Comparison of ENCODE assay signal across 26 cellular contexts in the genomic region with DNA sequence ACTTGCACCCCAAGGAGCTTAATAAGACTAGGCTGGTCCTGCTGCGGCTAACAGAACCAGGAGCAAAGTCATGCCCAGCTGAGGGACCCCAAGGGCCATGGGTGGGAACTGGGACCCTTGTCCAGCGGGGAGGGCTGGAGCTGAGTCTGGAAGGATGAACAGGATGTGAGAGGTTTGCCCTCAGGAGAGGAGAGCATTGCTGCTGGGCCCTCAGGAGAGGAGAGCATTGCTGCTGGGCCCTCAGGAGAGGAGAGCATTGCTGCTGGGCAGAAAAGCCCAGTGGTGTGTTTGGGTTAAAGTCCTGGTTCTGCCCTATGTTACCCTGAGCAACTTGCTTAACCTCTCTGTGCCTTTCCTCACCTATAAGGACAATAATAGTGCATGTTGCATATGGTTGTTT.
A peak's percentile ranks its signal among the peaks of the same experiment; 100 is the strongest.
DNase-seq lines count a peak whose midpoint lies in the region; ATAC-seq and TF ChIP-seq lines count a peak whose summit lies in the region.
"Had no signal": no experiment of that assay in that cellular context is flagged by ENCODE, and none has a peak within 500 bp of the region (broad histone marks: within the 10 kb centered on the region; RNA-seq: fewer than 3 reads in every experiment).

No MANE protein-coding gene starts in this region.

- H3K23ac ChIP-seq in trophoblast cell (ENCODE audit: low read length) = no peak overlapping the region

- TF ChIP-seq CTCF in foreskin keratinocyte (conservative IDR thresholded peaks at IDR 0.05) (no peak), endothelial cell (IDR thresholded peaks at IDR 0.05; ENCODE audit: unreplicated experiment) (no peak), SK-N-SH (IDR thresholded peaks at IDR 0.05) (no peak)

- no peak for DNase-seq in activated naive CD4-positive, alpha-beta T cell treated with anti-CD3 and anti-CD28 coated beads, Interleukin-2, amount 10 ng/mL, durations not matched to agents 7 days and 5 days
- no peak for DNase-seq in activated naive CD4-positive, alpha-beta T cell treated with anti-CD3 and anti-CD28 coated beads, Interleukin-2, amount 50 U/mL, for 72 hours (ENCODE audit: low spot score in 2 of 2)
- DNase-seq in foreskin keratinocyte (no peak), trophoblast cell (no peak), endothelial cell (ENCODE audit: low spot score) (no peak), middle frontal gyrus (ENCODE audit: extremely low spot score, low spot score) (no peak), SK-N-SH (no peak), OCI-M1 (lab: John Stamatoyannopoulos, UW) (no peak)
- DNase-seq: 8988T; CD4-positive, alpha-beta memory T cell; COR-L47; DMS53; H9; KG1; MG63; NCI-H1105 treated with DMSO at 0.1 percent for 48 hours; NCI-H146; NCI-H2029; NCI-H446; NCI-H524 treated with DMSO at 0.1 percent for 48 hours; NCI-H774; PC-3; Right ventricle myocardium superior; RPMI8226 had no signal

- peak overlapping the region; percentile 36 for H4K91ac ChIP-seq in trophoblast cell (ENCODE audit: low read depth, low read length)

- H3K9me3 Mint-ChIP-seq in activated naive CD4-positive, alpha-beta T cell treated with anti-CD3 and anti-CD28 coated beads, Interleukin-2, amount 10 ng/mL, durations not matched to agents 7 days and 5 days = no peaks in the 10 kb centered on the region
- H3K9me3 Mint-ChIP-seq in activated naive CD4-positive, alpha-beta T cell treated with anti-CD3 and anti-CD28 coated beads, Interleukin-2, amount 50 U/mL, for 72 hours = no peaks in the 10 kb centered on the region
- no peaks in the 10 kb centered on the region for H3K9me3 Mint-ChIP-seq in endothelial cell (ENCODE audit: unreplicated experiment)
- H3K9me3 Mint-ChIP-seq: GM23338 had no signal

- no peaks in the 10 kb centered on the region for H3K4me1 Mint-ChIP-seq in activated naive CD4-positive, alpha-beta T cell treated with anti-CD3 and anti-CD28 coated beads, Interleukin-2, amount 10 ng/mL, durations not matched to agents 7 days and 5 days
- H3K4me1 Mint-ChIP-seq in endothelial cell (ENCODE audit: unreplicated experiment) = no peaks in the 10 kb centered on the region
- H3K4me1 Mint-ChIP-seq: CD4-positive, alpha-beta memory T cell had no signal

- no peak overlapping the region for H2AFZ ChIP-seq in trophoblast cell (ENCODE audit: insufficient read depth, low read length, poor library complexity)
- H2AFZ ChIP-seq in SK-N-SH (ENCODE audit: low read depth) = no peak overlapping the region
- H2AFZ ChIP-seq: GM23338 had no signal

- H3K27me3 ChIP-seq in foreskin keratinocyte = peaks cover 13% of the 10 kb centered on the region
- H3K27me3 ChIP-seq in trophoblast cell (ENCODE audit: insufficient read depth, low read length) = no peaks in the 10 kb centered on the region
- H3K27me3 ChIP-seq in SK-N-SH (ENCODE audit: insufficient read depth) = no peaks in the 10 kb centered on the region
- H3K27me3 ChIP-seq: BLaER1 treated with 17β-estradiol and CSF1 and Interleukin-3, amounts not matched to agents 10 nM and 100 nM; MG63 had no signal

- ATAC-seq in activated naive CD4-positive, alpha-beta T cell treated with anti-CD3 and anti-CD28 coated beads, Interleukin-2, amount 50 U/mL, for 72 hours = no peak
- ATAC-seq in foreskin keratinocyte = peak; percentile 35
- ATAC-seq: PC-3 had no signal

- no peak overlapping the region for H3K14ac ChIP-seq in trophoblast cell (ENCODE audit: low read length)

- H2BK12ac ChIP-seq in trophoblast cell (ENCODE audit: low read length) = no peak overlapping the region

- H3K4ac ChIP-seq in trophoblast cell (ENCODE audit: low read depth, low read length) = no peak overlapping the region

- no peaks in the 10 kb centered on the region for H3F3A ChIP-seq in SK-N-SH (replicated peaks; ENCODE audit: insufficient read depth)

- H2BK5ac ChIP-seq in trophoblast cell (ENCODE audit: low read depth, low read length, poor library complexity) = no peak overlapping the region

- H2BK120ac ChIP-seq in trophoblast cell (ENCODE audit: insufficient read depth, low read length, poor library complexity) = peak overlapping the region; percentile 36

- no peak for TF ChIP-seq RAD21 in SK-N-SH (IDR thresholded peaks at IDR 0.05; ENCODE audit: low read length)

- H3K9me2 ChIP-seq in SK-N-SH = no peaks in the 10 kb centered on the region

- CTCF ChIA-PET in activated naive CD4-positive, alpha-beta T cell treated with anti-CD3 and anti-CD28 coated beads, Interleukin-2, amount 10 ng/mL, durations not matched to agents 7 days and 5 days (lab: Charles Lee) = no interaction called here
- CTCF ChIA-PET in SK-N-SH (lab: Yijun Ruan, JAX) = interaction anchor here (0.9 kb wide), 1 partner anchor 9 kb away, joined by 3 read pairs; no protein-coding TSS in a partner anchor

- no peak overlapping the region for H4K8ac ChIP-seq in trophoblast cell (ENCODE audit: low read depth, low read length)

- WGBS in trophoblast cell (ENCODE audit: extremely low coverage, insufficient coverage, insufficient read length) = no CpG with 5 or more reads among the region's 2 CpGs
- WGBS in SK-N-SH (ENCODE audit: low lambda C conversion rate) = 100% methylated on average over 1 of the region's 2 CpGs

- H3K36me3 Mint-ChIP-seq in activated naive CD4-positive, alpha-beta T cell treated with anti-CD3 and anti-CD28 coated beads, Interleukin-2, amount 10 ng/mL, durations not matched to agents 7 days and 5 days = no peaks in the 10 kb centered on the region
- no peaks in the 10 kb centered on the region for H3K36me3 Mint-ChIP-seq in activated naive CD4-positive, alpha-beta T cell treated with anti-CD3 and anti-CD28 coated beads, Interleukin-2, amount 50 U/mL, for 72 hours
- no peaks in the 10 kb centered on the region for H3K36me3 Mint-ChIP-seq in endothelial cell (ENCODE audit: low read depth, unreplicated experiment)
- H3K36me3 Mint-ChIP-seq: CD4-positive, alpha-beta memory T cell had no signal

- no peak overlapping the region for H3K18ac ChIP-seq in trophoblast cell (ENCODE audit: low read length)

- no peak overlapping the region for H4K12ac ChIP-seq in trophoblast cell (ENCODE audit: low read depth, low read length)

- H3K9ac ChIP-seq in trophoblast cell (ENCODE audit: low read length) (no peak overlapping the region), SK-N-SH (no peak overlapping the region)
- H3K9ac ChIP-seq: BLaER1 treated with 17β-estradiol and CSF1 and Interleukin-3, amounts not matched to agents 10 nM and 100 nM had no signal

- H3K4me1 ChIP-seq in foreskin keratinocyte = no peaks in the 10 kb centered on the region
- H3K4me1 ChIP-seq in trophoblast cell (ENCODE audit: control insufficient read depth in 1 of 2, insufficient read depth in 2 of 2, low read length in 2 of 2) = peaks cover 2% of the 10 kb centered on the region in 2 experiments
- H3K4me1 ChIP-seq in SK-N-SH (ENCODE audit: control insufficient read depth in 1 of 2, insufficient read depth in 2 of 2, low read depth in 1 of 2, low read length in 1 of 2) = peaks cover 2 to 16% of the 10 kb centered on the region in 2 experiments; a peak in 3 of 4 replicates

- H3K36me3 ChIP-seq in trophoblast cell (ENCODE audit: control insufficient read depth in 1 of 2, insufficient read depth in 2 of 2, low read length in 2 of 2) (no peaks in the 10 kb centered on the region), SK-N-SH (replicated peaks in 1 of 2; ENCODE audit: control insufficient read depth in 1 of 2, insufficient read depth in 2 of 2, low read length in 1 of 2) (no peaks in the 10 kb centered on the region)
- H3K36me3 ChIP-seq: BLaER1 treated with 17β-estradiol and CSF1 and Interleukin-3, amounts not matched to agents 10 nM and 100 nM; MG63 had no signal

- no peak for TF ChIP-seq EP300 in SK-N-SH (IDR thresholded peaks at IDR 0.05; ENCODE audit: borderline replicate concordance in 1 of 2, low read depth in 1 of 2, low read length in 1 of 2)

- no peak overlapping the region for H3K4me3 Mint-ChIP-seq in activated naive CD4-positive, alpha-beta T cell treated with anti-CD3 and anti-CD28 coated beads, Interleukin-2, amount 10 ng/mL, durations not matched to agents 7 days and 5 days
- no peak overlapping the region for H3K4me3 Mint-ChIP-seq in endothelial cell (ENCODE audit: unreplicated experiment)
- H3K4me3 Mint-ChIP-seq: CD4-positive, alpha-beta memory T cell; GM23338; H9 had no signal

- H3K79me1 ChIP-seq in trophoblast cell (ENCODE audit: low read length) = peaks cover 8% of the 10 kb centered on the region

- no peaks in the 10 kb centered on the region for H3K9me3 ChIP-seq in trophoblast cell (ENCODE audit: insufficient read depth, low read depth, low read length)
- H3K9me3 ChIP-seq in SK-N-SH = no peaks in the 10 kb centered on the region

- peaks cover 41% of the 10 kb centered on the region for H3K27me3 Mint-ChIP-seq in activated naive CD4-positive, alpha-beta T cell treated with anti-CD3 and anti-CD28 coated beads, Interleukin-2, amount 10 ng/mL, durations not matched to agents 7 days and 5 days
- H3K27me3 Mint-ChIP-seq in endothelial cell (ENCODE audit: unreplicated experiment) = peaks cover 4% of the 10 kb centered on the region

- H3K27ac Mint-ChIP-seq in activated naive CD4-positive, alpha-beta T cell treated with anti-CD3 and anti-CD28 coated beads, Interleukin-2, amount 10 ng/mL, durations not matched to agents 7 days and 5 days = peak overlapping the region; percentile 25
- peak overlapping the region in 1 of 2 donors; percentile 37 for H3K27ac Mint-ChIP-seq in activated naive CD4-positive, alpha-beta T cell treated with anti-CD3 and anti-CD28 coated beads, Interleukin-2, amount 50 U/mL, for 72 hours
- no peak overlapping the region for H3K27ac Mint-ChIP-seq in endothelial cell (ENCODE audit: unreplicated experiment)
- H3K27ac Mint-ChIP-seq: GM23338, H9 had no signal

- H3K4me2 ChIP-seq in trophoblast cell (ENCODE audit: low read length) = no peak overlapping the region
- no peak overlapping the region for H3K4me2 ChIP-seq in SK-N-SH
- H3K4me2 ChIP-seq: BLaER1 treated with 17β-estradiol and CSF1 and Interleukin-3, amounts not matched to agents 10 nM and 100 nM; GM23338 had no signal

- H3K27ac ChIP-seq in foreskin keratinocyte (no peak overlapping the region), trophoblast cell (ENCODE audit: low read depth, low read length) (no peak overlapping the region), SK-N-SH (ENCODE audit: low read depth in 2 of 2, low read length in 1 of 2) (no peak overlapping the region)
- H3K27ac ChIP-seq: BLaER1 treated with 17β-estradiol and CSF1 and Interleukin-3, amounts not matched to agents 10 nM and 100 nM had no signal

- H3K4me3 ChIP-seq in trophoblast cell (ENCODE audit: low read depth, low read length) (no peak overlapping the region), SK-N-SH (ENCODE audit: low read depth in 2 of 2, low read length in 1 of 2) (no peak overlapping the region)
- H3K4me3 ChIP-seq: BLaER1 treated with 17β-estradiol and CSF1 and Interleukin-3, amounts not matched to agents 10 nM and 100 nM; GM23338; MG63 had no signal

- no peaks in the 10 kb centered on the region for H4K20me1 ChIP-seq in SK-N-SH (ENCODE audit: insufficient read depth)
- H4K20me1 ChIP-seq: BLaER1 treated with 17β-estradiol and CSF1 and Interleukin-3, amounts not matched to agents 10 nM and 100 nM had no signal

- H2AK5ac ChIP-seq in trophoblast cell (ENCODE audit: low read length) = no peak overlapping the region

- H3K79me2 ChIP-seq in trophoblast cell (ENCODE audit: control insufficient read depth, insufficient read depth, low read length, poor library complexity) = peaks cover 3% of the 10 kb centered on the region
- no peaks in the 10 kb centered on the region for H3K79me2 ChIP-seq in SK-N-SH (ENCODE audit: insufficient read depth)

- POLR2A ChIA-PET in SK-N-SH (lab: Yijun Ruan, JAX) = no interaction called here
